Comparison of ENCODE assay signal across 8 cellular contexts in genomic region chr2:159921752-159922404, GRCh38. TPM values are rescaled to one million over a fixed set of nuclear protein-coding genes. Genes with fewer than 3 reads are reported as not detected.
DNase-seq lines count a peak whose midpoint lies in the region; ATAC-seq and TF ChIP-seq lines count a peak whose summit lies in the region.

No MANE protein-coding gene starts in this region.

- H3K79me2 ChIP-seq in parathyroid adenoma, result no peaks in the 10 kb centered on the region

- ATAC-seq in GM18858 (IDR thresholded peaks at IDR 0.05; ENCODE audit: unreplicated experiment) (peak; percentile 79), HG02981 (IDR thresholded peaks at IDR 0.05; ENCODE audit: unreplicated experiment) (peak; percentile 93), foreskin keratinocyte (peak; percentile 88)
- ATAC-seq in activated T-cell treated with anti-CD3 and anti-CD28 coated beads, Interleukin-2, amount 50 U/mL, for 72 hours (replicated peaks in 1 of 2), result peak; percentile 69 to 73

- DNase-seq in ACHN (peak; percentile 78), NOMO-1 treated with dmso at 0.1 percent for 144 hours (lab: John Stamatoyannopoulos, UW; ENCODE audit: unreplicated experiment) (peak; percentile 52), foreskin keratinocyte (peak in 1 of 2 donors; percentile 31), uterus (peak; percentile 51 to 59)
- peak; percentile 88 to 90 for DNase-seq in activated T-cell treated with anti-CD3 and anti-CD28 coated beads, Interleukin-2, amount 50 U/mL, for 72 hours

- peaks cover 48% of the 10 kb centered on the region for H3K4me1 Mint-ChIP-seq in activated T-cell treated with anti-CD3 and anti-CD28 coated beads, Interleukin-2, amount 50 U/mL, for 72 hours (ENCODE audit: low read depth)

- peaks cover 0 to 2% of the 10 kb centered on the region in 2 donors for H3K36me3 Mint-ChIP-seq in activated T-cell treated with anti-CD3 and anti-CD28 coated beads, Interleukin-2, amount 50 U/mL, for 72 hours (ENCODE audit: insufficient read depth in 2 of 2)

- H3K27ac Mint-ChIP-seq in activated T-cell treated with anti-CD3 and anti-CD28 coated beads, Interleukin-2, amount 50 U/mL, for 72 hours, result peak overlapping the region; percentile 73

- H3K4me3 Mint-ChIP-seq in activated T-cell treated with anti-CD3 and anti-CD28 coated beads, Interleukin-2, amount 50 U/mL, for 72 hours, result peak overlapping the region; percentile 58 to 79

- H3K27me3 Mint-ChIP-seq in activated T-cell treated with anti-CD3 and anti-CD28 coated beads, Interleukin-2, amount 50 U/mL, for 72 hours (ENCODE audit: low read depth), result peaks cover 30% of the 10 kb centered on the region

- no peaks in the 10 kb centered on the region for H3K4me1 ChIP-seq in foreskin keratinocyte
- peaks cover 15% of the 10 kb centered on the region for H3K4me1 ChIP-seq in parathyroid adenoma
- H3K4me1 ChIP-seq in uterus, result no peaks in the 10 kb centered on the region

- H2AFZ ChIP-seq in parathyroid adenoma, result peak overlapping the region; percentile 16

- intact Hi-C loops in uterus (cut with DNase I; ENCODE audit: low total_unique reads), result no loop called here

- H3K27me3 ChIP-seq in foreskin keratinocyte, result peaks cover 6% of the 10 kb centered on the region
- no peaks in the 10 kb centered on the region for H3K27me3 ChIP-seq in parathyroid adenoma (ENCODE audit: control insufficient read depth, insufficient read depth, low read length)
- H3K27me3 ChIP-seq in uterus, result no peaks in the 10 kb centered on the region

- H3K36me3 ChIP-seq in parathyroid adenoma (ENCODE audit: control insufficient read depth, insufficient read depth, low read length) (no peaks in the 10 kb centered on the region), uterus (no peaks in the 10 kb centered on the region)

- H3K9me3 Mint-ChIP-seq in activated T-cell treated with anti-CD3 and anti-CD28 coated beads, Interleukin-2, amount 50 U/mL, for 72 hours, result peaks cover 0 to 2% of the 10 kb centered on the region in 2 donors

- no peaks in the 10 kb centered on the region for H3K9me3 ChIP-seq in parathyroid adenoma (ENCODE audit: control insufficient read depth, low read length)
- H3K9me3 ChIP-seq in uterus, result no peaks in the 10 kb centered on the region

- H3K27ac ChIP-seq in foreskin keratinocyte (no peak overlapping the region), parathyroid adenoma (no peak overlapping the region), uterus (no peak overlapping the region)

- in situ Hi-C loops in ACHN (cut with HindIII; ENCODE audit: low pct_ligation_motif_present, low pct_unique_long_range_greater_than_20kb, low sequenced_read_pairs), result no loop called here

- no peak overlapping the region for H3K4me3 ChIP-seq in parathyroid adenoma (ENCODE audit: low read depth, low read length)
- no peak overlapping the region for H3K4me3 ChIP-seq in uterus

- TF ChIP-seq POLR2A in uterus (IDR thresholded peaks at IDR 0.05), result no peak

- no peak overlapping the region for H3K9ac ChIP-seq in parathyroid adenoma

- no peak overlapping the region for H3K4me2 ChIP-seq in parathyroid adenoma (ENCODE audit: low read length)

- peak; percentile 82 for TF ChIP-seq CTCF in foreskin keratinocyte (conservative IDR thresholded peaks at IDR 0.05)
- TF ChIP-seq CTCF in parathyroid adenoma (IDR thresholded peaks at IDR 0.05), result peak; percentile 81
- peak; percentile 27 to 51 (median 40) for TF ChIP-seq CTCF in uterus (IDR thresholded peaks at IDR 0.05)

RNA-seq across cellular contexts. Expression of gene LY75, which starts 17.3 kb away (rescaled TPM):
- total RNA-seq in activated T-cell treated with anti-CD3 and anti-CD28 coated beads, Interleukin-2, amount 50 U/mL, for 72 hours, result 100 to 1,000 TPM; 108 to 114 TPM
- total RNA-seq in foreskin keratinocyte (0.71 and 3.5 TPM in 2 replicates), uterus (10 to 100 TPM in 1 of 4 donors, 1 to 10 TPM in 1, under 1 TPM in 2; 0.26 to 13.8 (median 3.4) TPM)
- 0.31 and 0.79 TPM in 2 replicates for polyA plus RNA-seq in foreskin keratinocyte

Comparison
In these comparisons a context has a peak if more than half of its experiments do, and no peak if none do; other contexts are left out.
1. RNA of gene LY75, which starts 17.3 kb away (total RNA-seq): 108 to 114 TPM in activated T-cell treated with anti-CD3 and anti-CD28 coated beads, Interleukin-2, amount 50 U/mL, for 72 hours; 0.26 to 13.8 TPM in uterus and 0.71 to 3.5 TPM in foreskin keratinocyte; every median in the first group is over 4 times any median in the second.
2. Peak in every context shown above with its lines, with median percentiles within 50 percentile points of each other: ATAC-seq and CTCF ChIP-seq.